Comparison of ENCODE assay signal across 9 cellular contexts in genomic region chr9:114551750-114552685, GRCh38. TPM values are rescaled to one million over a fixed set of nuclear protein-coding genes. Genes with fewer than 3 reads are reported as not detected.
DNase-seq lines count a peak whose midpoint lies in the region; ATAC-seq, FAIRE-seq and TF ChIP-seq lines count a peak whose summit lies in the region.
"Had no signal": no experiment of that assay in that cellular context is flagged by ENCODE, and none has a peak within 500 bp of the region (broad histone marks: within the 10 kb centered on the region; RNA-seq: fewer than 3 reads in every experiment).

No MANE protein-coding gene starts in this region.

- H3K9me3 ChIP-seq in keratinocyte (ENCODE audit: control insufficient read depth, low read depth, low read length): no peaks in the 10 kb centered on the region

- no peaks in the 10 kb centered on the region for H4K20me1 ChIP-seq in keratinocyte (ENCODE audit: control insufficient read depth, extremely low read depth, insufficient read depth, low read length)

- no peaks in the 10 kb centered on the region for H3K79me2 ChIP-seq in keratinocyte (ENCODE audit: control insufficient read depth, insufficient read depth, low read length)

- no peak for ATAC-seq in HG02970 (IDR thresholded peaks at IDR 0.05; ENCODE audit: low FRiP score, unreplicated experiment)
- no peak for ATAC-seq in HG03196 (IDR thresholded peaks at IDR 0.05; ENCODE audit: unreplicated experiment)

- peak overlapping the region; percentile 59 for H3K9ac ChIP-seq in keratinocyte (ENCODE audit: control insufficient read depth, extremely low read depth, insufficient read depth, low read length)

- DNase-seq in SIG-M5 treated with dmso at 0.1 percent for 504 hours (lab: John Stamatoyannopoulos, UW; ENCODE audit: unreplicated experiment): peak; percentile 70
- DNase-seq in SIG-M5 (lab: John Stamatoyannopoulos, UW): no peak
- DNase-seq in astrocyte of the cerebellum (ENCODE audit: low read depth): peak; percentile 95
- peak; percentile 93 for DNase-seq in keratinocyte (ENCODE audit: low read depth, low spot score)
- DNase-seq in ureter (ENCODE audit: low spot score): peak; percentile 61
- no peak for DNase-seq in NCI-H1092 (lab: John Stamatoyannopoulos, UW)

- dilution Hi-C loops in keratinocyte (cut with MboI; ENCODE audit: extremely low pct_ligation_motif_present, low sequenced_read_pairs): no loop called here

- H3K9me1 ChIP-seq in keratinocyte (ENCODE audit: control insufficient read depth, extremely low read depth, insufficient read depth, low read length): no peaks in the 10 kb centered on the region

- in situ Hi-C loops in astrocyte of the cerebellum (cut with HindIII; ENCODE audit: low sequenced_read_pairs): no loop called here

- peak overlapping the region; percentile 67 for H3K4me2 ChIP-seq in keratinocyte (ENCODE audit: control insufficient read depth, extremely low read depth, insufficient read depth, low read depth, low read length)

- TF ChIP-seq CTCF in astrocyte of the cerebellum (IDR thresholded peaks at IDR 0.05; ENCODE audit: low read depth, low read length, missing control alignments): no peak
- no peak for TF ChIP-seq CTCF in keratinocyte (optimal IDR thresholded peaks at IDR 0.05 in 1 of 3, IDR thresholded peaks at IDR 0.05 in 1 of 3, conservative IDR thresholded peaks at IDR 0.05 in 1 of 3; ENCODE audit: extremely low read depth in 1 of 3, insufficient read depth in 2 of 3, low read length in 3 of 3)

- H3K27ac ChIP-seq in keratinocyte (ENCODE audit: control insufficient read depth, insufficient read depth, low read length): peak overlapping the region; percentile 88
- H3K27ac ChIP-seq: C4-2B had no signal

- no peaks in the 10 kb centered on the region for H3K27me3 ChIP-seq in keratinocyte (ENCODE audit: control insufficient read depth, extremely low read depth, insufficient read depth, low read length)

- no peak overlapping the region for H3K4me3 ChIP-seq in astrocyte of the cerebellum (ENCODE audit: low read depth, low read length)
- peak overlapping the region in 1 of 3 experiments; percentile 19 for H3K4me3 ChIP-seq in keratinocyte (ENCODE audit: control insufficient read depth in 2 of 3, extremely low read depth in 1 of 3, insufficient read depth in 2 of 3, low read depth in 1 of 3, low read length in 3 of 3)

- H2AFZ ChIP-seq in keratinocyte (ENCODE audit: control insufficient read depth, low read length): peak overlapping the region; percentile 31

- H3K4me1 ChIP-seq in keratinocyte (ENCODE audit: control insufficient read depth, extremely low read depth, insufficient read depth, low read length): peaks cover 21% of the 10 kb centered on the region

- peak; percentile 92 for FAIRE-seq in keratinocyte (lab: Jason Lieb, UNC)

- H3K36me3 ChIP-seq in keratinocyte (ENCODE audit: control insufficient read depth in 2 of 2, extremely low read depth in 1 of 2, insufficient read depth in 2 of 2, low read length in 2 of 2): no peaks in the 10 kb centered on the region

RNA-seq across cellular contexts. Expression of gene ATP6V1G1, which starts 35.6 kb away (rescaled TPM):
- polyA plus RNA-seq in keratinocyte: 159 to 214 TPM (median 211 TPM) in 3 replicates
- 104 TPM for polyA plus RNA-seq in keratinocyte (2011; ENCODE audit: low read depth)
- polyA plus RNA-seq in keratinocyte (2011; cell fraction: cytosol; rRNA removed): 222 and 310 TPM in 2 replicates
- polyA plus RNA-seq in keratinocyte (2011; cell fraction: nucleus; rRNA removed): 115 and 146 TPM in 2 replicates
- 132 and 242 TPM in 2 replicates for polyA plus RNA-seq in keratinocyte (2012; ENCODE audit: low replicate concordance)
- 22.0 to 47.9 TPM (median 44.0 TPM) in 3 replicates for polyA minus RNA-seq in keratinocyte
- 94.0 TPM for polyA minus RNA-seq in keratinocyte (2011; cell fraction: cytosol; rRNA and poly(A)+ RNA removed)
- polyA minus RNA-seq in keratinocyte (2011; cell fraction: nucleus; rRNA and poly(A)+ RNA removed): 21.2 and 40.0 TPM in 2 replicates
- total RNA-seq in ureter: 136 TPM

RNA-seq across cellular contexts. Expression of gene WHRN, which starts 46.7 kb away (rescaled TPM):
- 1.2 to 2.2 TPM (median 1.5 TPM) in 3 replicates for polyA plus RNA-seq in keratinocyte
- 3.4 TPM for polyA plus RNA-seq in keratinocyte (2011; ENCODE audit: low read depth)
- polyA plus RNA-seq in keratinocyte (2011; cell fraction: cytosol; rRNA removed): 0.81 and 2.2 TPM in 2 replicates
- 10.4 and 15.0 TPM in 2 replicates for polyA plus RNA-seq in keratinocyte (2011; cell fraction: nucleus; rRNA removed)
- 2.2 and 6.7 TPM in 2 replicates for polyA plus RNA-seq in keratinocyte (2012; ENCODE audit: low replicate concordance)
- polyA minus RNA-seq in keratinocyte: 1.5 to 2.4 TPM (median 1.9 TPM) in 3 replicates
- 2.9 TPM for polyA minus RNA-seq in keratinocyte (2011; cell fraction: cytosol; rRNA and poly(A)+ RNA removed)
- 4.9 and 5.8 TPM in 2 replicates for polyA minus RNA-seq in keratinocyte (2011; cell fraction: nucleus; rRNA and poly(A)+ RNA removed)
- total RNA-seq in ureter: 11.8 TPM

RNA-seq across cellular contexts. Expression of gene TMEM268, which starts 59.1 kb away (rescaled TPM):
- 7.0 to 7.6 TPM (median 7.6 TPM) in 3 replicates for polyA plus RNA-seq in keratinocyte
- polyA plus RNA-seq in keratinocyte (2011; ENCODE audit: low read depth): 5.3 TPM
- 5.3 and 9.4 TPM in 2 replicates for polyA plus RNA-seq in keratinocyte (2011; cell fraction: cytosol; rRNA removed)
- polyA plus RNA-seq in keratinocyte (2011; cell fraction: nucleus; rRNA removed): 9.6 and 10.2 TPM in 2 replicates
- polyA plus RNA-seq in keratinocyte (2012; ENCODE audit: low replicate concordance): 3.5 and 3.8 TPM in 2 replicates
- 9.2 to 10.8 TPM (median 10.4 TPM) in 3 replicates for polyA minus RNA-seq in keratinocyte
- 4.0 TPM for polyA minus RNA-seq in keratinocyte (2011; cell fraction: cytosol; rRNA and poly(A)+ RNA removed)
- polyA minus RNA-seq in keratinocyte (2011; cell fraction: nucleus; rRNA and poly(A)+ RNA removed): 5.1 and 7.4 TPM in 2 replicates
- 18.9 TPM for total RNA-seq in ureter

Comparison
In these comparisons a context has a peak if more than half of its experiments do, and no peak if none do; other contexts are left out.
1. DNase-seq: peak in SIG-M5 treated with dmso at 0.1 percent for 504 hours (single experiment), astrocyte of the cerebellum (single experiment), keratinocyte (single experiment) and ureter (single experiment); none in SIG-M5 (single experiment) and NCI-H1092 (single experiment).